ENCODE assay signal across 16 cellular contexts in the genomic region with DNA sequence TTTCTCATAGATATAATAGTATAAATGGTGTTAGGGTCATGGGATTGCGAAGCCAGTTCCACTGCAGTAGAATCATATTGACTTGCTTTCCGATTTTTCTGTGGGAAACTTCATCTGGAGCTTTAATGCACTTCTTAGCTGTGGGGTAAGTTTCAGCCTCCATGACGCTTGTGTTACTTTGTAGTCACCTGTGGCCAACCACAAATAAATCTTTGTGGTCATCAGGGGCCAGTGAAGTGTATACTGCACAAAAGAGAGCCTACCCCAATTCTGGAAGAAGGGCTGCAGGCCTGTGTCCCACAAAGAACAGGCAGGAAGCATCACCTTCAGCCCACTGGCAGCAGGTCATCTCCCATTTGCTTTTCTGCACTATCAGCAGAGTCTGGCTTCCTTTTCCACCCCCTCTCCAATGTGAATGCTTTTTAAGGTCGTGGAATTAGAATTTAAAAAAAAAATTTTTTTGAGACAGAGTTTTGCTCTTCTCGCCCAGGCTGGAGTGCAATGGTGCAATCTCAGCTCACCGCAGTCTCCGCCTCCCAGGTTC. TPM values are rescaled to one million over a fixed set of nuclear protein-coding genes. Genes with fewer than 3 reads are reported as not detected.
A peak's percentile ranks its signal among the peaks of the same experiment; 100 is the strongest.
DNase-seq lines count a peak whose midpoint lies in the region; ATAC-seq, FAIRE-seq and TF ChIP-seq lines count a peak whose summit lies in the region.
"Had no signal": no experiment of that assay in that cellular context is flagged by ENCODE, and none has a peak within 500 bp of the region (broad histone marks: within the 10 kb centered on the region; RNA-seq: fewer than 3 reads in every experiment).

No MANE protein-coding gene starts in this region.

- H2AFZ ChIP-seq in PC-9: no peak overlapping the region

- no peak overlapping the region for H3K4me2 ChIP-seq in PC-9

- CTCF ChIA-PET in PC-9 (lab: Charles Lee): interaction anchor here (0.6 kb wide), 1 partner anchor 244 kb away, joined by 4 read pairs; no protein-coding TSS in a partner anchor

- intact Hi-C loops in PC-9 (cut with micrococcal nuclease; ENCODE audit: unreplicated experiment): no loop called here

- H3K4me3 ChIP-seq in astrocyte of the cerebellum (ENCODE audit: low read depth, low read length): no peak overlapping the region
- H3K4me3 ChIP-seq in PC-9: no peak overlapping the region

- POLR2A ChIA-PET in PC-9 (lab: Charles Lee; ENCODE audit: unreplicated experiment): no interaction called here

- peaks cover 11% of the 10 kb centered on the region; the same call in 1 of the 2 replicates for H4K20me1 ChIP-seq in PC-9 (ENCODE audit: insufficient read depth)

- DNase-seq in astrocyte of the cerebellum (ENCODE audit: low read depth) (peak; percentile 34), NCI-H2107 treated with DMSO at 0.1 percent for 48 hours (lab: John Stamatoyannopoulos, UW; ENCODE audit: unreplicated experiment) (no peak), cortex of kidney (lab: John Stamatoyannopoulos, UW) (no peak), PC-9 (no peak), H54 (ENCODE audit: insufficient read length, low spot score) (no peak)
- DNase-seq: activated naive CD4-positive, alpha-beta T cell treated with Interleukin-2 at 50 U/mL for 16 hours; Calu3; effector CD4-positive, alpha-beta T cell; GOT3; KBM-7; naive thymus-derived CD4-positive, alpha-beta T cell; NCI-H146; PC-3 had no signal

- in situ Hi-C loops in astrocyte of the cerebellum (cut with HindIII; ENCODE audit: low sequenced_read_pairs): loop anchor here (25.0 kb wide), 1 partner anchor 115 kb away; no protein-coding TSS in a partner anchor

- peaks cover 27% of the 10 kb centered on the region; the same call in 1 of the 2 replicates for H3K36me3 ChIP-seq in PC-9 (ENCODE audit: low read depth)

- H3K27ac ChIP-seq in PC-9: no peak overlapping the region

- peak; percentile 42 for ATAC-seq in GM18511 (IDR thresholded peaks at IDR 0.05; ENCODE audit: unreplicated experiment)
- ATAC-seq in GM21528 (IDR thresholded peaks at IDR 0.05; ENCODE audit: low FRiP score, unreplicated experiment): peak; percentile 63
- ATAC-seq in HG03135 (IDR thresholded peaks at IDR 0.05; ENCODE audit: unreplicated experiment): peak; percentile 51
- ATAC-seq: naive thymus-derived CD4-positive, alpha-beta T cell; PC-3 had no signal

- no peak for FAIRE-seq in H54 (lab: Jason Lieb, UNC)

- H3F3A ChIP-seq in PC-9 (ENCODE audit: insufficient read depth, low read depth): peaks cover 23% of the 10 kb centered on the region; the same call in 1 of the 2 replicates

- H3K9me2 ChIP-seq in PC-9 (ENCODE audit: insufficient read depth): no peaks in the 10 kb centered on the region

- no peaks in the 10 kb centered on the region for H3K9me3 ChIP-seq in PC-9 (ENCODE audit: insufficient read depth, low read depth)

- peaks cover 10% of the 10 kb centered on the region for H3K79me2 ChIP-seq in PC-9 (ENCODE audit: low read depth)

- no peak for TF ChIP-seq CTCF in astrocyte of the cerebellum (IDR thresholded peaks at IDR 0.05; ENCODE audit: low read depth, low read length, missing control alignments)
- TF ChIP-seq CTCF in PC-9 (conservative IDR thresholded peaks at IDR 0.05): no peak

- H3K4me1 ChIP-seq in PC-9 (replicated peaks; ENCODE audit: insufficient read depth): peaks cover 23% of the 10 kb centered on the region

- BruUV-seq in PC-9 (replicated peaks; lab: Mats Ljungman, UMichigan): no TSS peak

- no peak for TF ChIP-seq POLR2A in H54 (IDR thresholded peaks at IDR 0.05; ENCODE audit: low read depth, low read length)

- no peaks in the 10 kb centered on the region for H3K27me3 ChIP-seq in PC-9 (ENCODE audit: insufficient read depth, low read depth)

RNA-seq across cellular contexts. Expression of gene MTHFD1L, which starts 32.0 kb away (rescaled TPM):
- total RNA-seq in PC-9 (2021): 53.3 and 65.8 TPM in 2 replicates
